ENCODE assay signal across 1 cellular context in genomic region chr5:6220346-6221088, GRCh38.
A peak's percentile ranks its signal among the peaks of the same experiment; 100 is the strongest.
TF ChIP-seq lines count a peak whose summit lies in the region.

No MANE protein-coding gene starts in this region.

TF ChIP-seq in HepG2, 621 proteins besides CTCF, POLR2A, EP300 and RAD21 (continued from another document and continues in another):
- TF ChIP-seq ZNF770 (CRISPR knock-in tag; IDR thresholded peaks at IDR 0.05): peak; percentile 69; the same call in 1 of the 2 replicates
- TF ChIP-seq HMGA1 (CRISPR knock-in tag; conservative IDR thresholded peaks at IDR 0.05): no peak
- TF ChIP-seq ZNF768 (CRISPR knock-in tag; IDR thresholded peaks at IDR 0.05): peak; percentile 58
- TF ChIP-seq ZNF781 (CRISPR knock-in tag; IDR thresholded peaks at IDR 0.05; ENCODE audit: borderline replicate concordance, not compliant biosample characterization): no peak
- TF ChIP-seq, protein P1, sequence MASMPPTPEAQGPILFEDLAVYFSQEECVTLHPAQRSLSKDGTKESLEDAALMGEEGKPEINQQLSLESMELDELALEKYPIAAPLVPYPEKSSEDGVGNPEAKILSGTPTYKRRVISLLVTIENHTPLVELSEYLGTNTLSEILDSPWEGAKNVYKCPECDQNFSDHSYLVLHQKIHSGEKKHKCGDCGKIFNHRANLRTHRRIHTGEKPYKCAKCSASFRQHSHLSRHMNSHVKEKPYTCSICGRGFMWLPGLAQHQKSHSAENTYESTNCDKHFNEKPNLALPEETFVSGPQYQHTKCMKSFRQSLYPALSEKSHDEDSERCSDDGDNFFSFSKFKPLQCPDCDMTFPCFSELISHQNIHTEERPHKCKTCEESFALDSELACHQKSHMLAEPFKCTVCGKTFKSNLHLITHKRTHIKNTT (CRISPR knock-in tag; IDR thresholded peaks at IDR 0.05): no peak
- TF ChIP-seq GLI4 (CRISPR knock-in tag; IDR thresholded peaks at IDR 0.05; ENCODE audit: borderline replicate concordance): no peak
- no peak for TF ChIP-seq NR2F1 (CRISPR knock-in tag; IDR thresholded peaks at IDR 0.05)
- TF ChIP-seq SCMH1 (CRISPR knock-in tag; IDR thresholded peaks at IDR 0.05; ENCODE audit: borderline replicate concordance): no peak
- TF ChIP-seq, protein P2, sequence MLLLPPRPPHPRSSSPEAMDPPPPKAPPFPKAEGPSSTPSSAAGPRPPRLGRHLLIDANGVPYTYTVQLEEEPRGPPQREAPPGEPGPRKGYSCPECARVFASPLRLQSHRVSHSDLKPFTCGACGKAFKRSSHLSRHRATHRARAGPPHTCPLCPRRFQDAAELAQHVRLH (CRISPR knock-in tag; IDR thresholded peaks at IDR 0.05; ENCODE audit: borderline replicate concordance, low read depth): 0 out of 2 replicates have a peak, but pooled peaks have one; percentile 19
- no peak for TF ChIP-seq ZFP1 (CRISPR knock-in tag; IDR thresholded peaks at IDR 0.05)
- no peak for TF ChIP-seq ZNF713 (CRISPR knock-in tag; IDR thresholded peaks at IDR 0.05)
- TF ChIP-seq ARNT2 (CRISPR knock-in tag; IDR thresholded peaks at IDR 0.05; ENCODE audit: low read depth): no peak
- 0 out of 2 replicates have a peak, but pooled peaks have one; percentile 37 for TF ChIP-seq MIER2 (CRISPR knock-in tag; IDR thresholded peaks at IDR 0.05)
- no peak for TF ChIP-seq ZBTB44 (CRISPR knock-in tag; IDR thresholded peaks at IDR 0.05)
- TF ChIP-seq, protein P3, sequence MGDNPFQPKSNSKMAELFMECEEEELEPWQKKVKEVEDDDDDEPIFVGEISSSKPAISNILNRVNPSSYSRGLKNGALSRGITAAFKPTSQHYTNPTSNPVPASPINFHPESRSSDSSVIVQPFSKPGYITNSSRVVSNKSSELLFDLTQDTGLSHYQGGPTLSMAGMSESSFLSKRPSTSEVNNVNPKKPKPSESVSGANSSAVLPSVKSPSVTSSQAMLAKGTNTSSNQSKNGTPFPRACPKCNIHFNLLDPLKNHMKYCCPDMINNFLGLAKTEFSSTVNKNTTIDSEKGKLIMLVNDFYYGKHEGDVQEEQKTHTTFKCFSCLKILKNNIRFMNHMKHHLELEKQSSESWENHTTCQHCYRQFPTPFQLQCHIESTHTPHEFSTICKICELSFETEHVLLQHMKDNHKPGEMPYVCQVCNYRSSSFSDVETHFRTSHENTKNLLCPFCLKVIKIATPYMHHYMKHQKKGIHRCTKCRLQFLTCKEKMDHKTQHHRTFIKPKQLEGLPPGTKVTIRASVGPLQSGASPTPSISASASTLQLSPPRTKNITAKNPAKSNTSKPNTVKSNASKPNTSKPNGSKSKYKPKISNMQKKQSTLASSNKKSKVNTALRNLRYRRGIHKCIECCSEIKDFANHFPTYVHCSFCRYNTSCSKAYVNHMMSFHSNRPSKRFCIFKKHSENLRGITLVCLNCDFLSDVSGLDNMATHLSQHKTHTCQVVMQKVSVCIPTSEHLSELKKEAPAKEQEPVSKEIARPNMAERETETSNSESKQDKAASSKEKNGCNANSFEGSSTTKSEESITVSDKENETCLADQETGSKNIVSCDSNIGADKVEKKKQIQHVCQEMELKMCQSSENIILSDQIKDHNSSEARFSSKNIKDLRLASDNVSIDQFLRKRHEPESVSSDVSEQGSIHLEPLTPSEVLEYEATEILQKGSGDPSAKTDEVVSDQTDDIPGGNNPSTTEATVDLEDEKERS (CRISPR knock-in tag; IDR thresholded peaks at IDR 0.05): 0 out of 2 replicates have a peak, but pooled peaks have one; percentile 39
- TF ChIP-seq HBP1 (CRISPR knock-in tag; IDR thresholded peaks at IDR 0.05; ENCODE audit: low read depth): peak; percentile 43; the same call in 1 of the 2 replicates
- no peak for TF ChIP-seq ZFP36L2 (CRISPR knock-in tag; IDR thresholded peaks at IDR 0.05)
- no peak for TF ChIP-seq MTF2 (CRISPR knock-in tag; IDR thresholded peaks at IDR 0.05; ENCODE audit: borderline replicate concordance)
- no peak for TF ChIP-seq ZNF234 (CRISPR knock-in tag; conservative IDR thresholded peaks at IDR 0.05)
- TF ChIP-seq MYC (CRISPR knock-in tag; IDR thresholded peaks at IDR 0.05; ENCODE audit: borderline replicate concordance): peak; percentile 70; the same call in 1 of the 2 replicates
- TF ChIP-seq, protein P4, sequence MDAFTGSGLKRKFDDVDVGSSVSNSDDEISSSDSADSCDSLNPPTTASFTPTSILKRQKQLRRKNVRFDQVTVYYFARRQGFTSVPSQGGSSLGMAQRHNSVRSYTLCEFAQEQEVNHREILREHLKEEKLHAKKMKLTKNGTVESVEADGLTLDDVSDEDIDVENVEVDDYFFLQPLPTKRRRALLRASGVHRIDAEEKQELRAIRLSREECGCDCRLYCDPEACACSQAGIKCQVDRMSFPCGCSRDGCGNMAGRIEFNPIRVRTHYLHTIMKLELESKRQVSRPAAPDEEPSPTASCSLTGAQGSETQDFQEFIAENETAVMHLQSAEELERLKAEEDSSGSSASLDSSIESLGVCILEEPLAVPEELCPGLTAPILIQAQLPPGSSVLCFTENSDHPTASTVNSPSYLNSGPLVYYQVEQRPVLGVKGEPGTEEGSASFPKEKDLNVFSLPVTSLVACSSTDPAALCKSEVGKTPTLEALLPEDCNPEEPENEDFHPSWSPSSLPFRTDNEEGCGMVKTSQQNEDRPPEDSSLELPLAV (CRISPR knock-in tag; conservative IDR thresholded peaks at IDR 0.05; ENCODE audit: low read depth): no peak
- TF ChIP-seq ZMAT5 (CRISPR knock-in tag; IDR thresholded peaks at IDR 0.05; ENCODE audit: borderline replicate concordance, low read depth): no peak
- TF ChIP-seq ZNF225 (CRISPR knock-in tag; IDR thresholded peaks at IDR 0.05): no peak
- no peak for TF ChIP-seq GATAD1 (CRISPR knock-in tag; IDR thresholded peaks at IDR 0.05)
- 0 out of 2 replicates have a peak, but pooled peaks have one; percentile 24 for TF ChIP-seq ZNF121 (CRISPR knock-in tag; IDR thresholded peaks at IDR 0.05)
- TF ChIP-seq ZFP90 (CRISPR knock-in tag; IDR thresholded peaks at IDR 0.05; ENCODE audit: borderline replicate concordance): 0 out of 2 replicates have a peak, but pooled peaks have one; percentile 46
- no peak for TF ChIP-seq PPARG (CRISPR knock-in tag; conservative IDR thresholded peaks at IDR 0.05)
- TF ChIP-seq KAT8 (CRISPR knock-in tag; IDR thresholded peaks at IDR 0.05): no peak
- no peak for TF ChIP-seq ATF7-NPFF (CRISPR knock-in tag; IDR thresholded peaks at IDR 0.05; ENCODE audit: low read depth)
- TF ChIP-seq, protein P5, sequence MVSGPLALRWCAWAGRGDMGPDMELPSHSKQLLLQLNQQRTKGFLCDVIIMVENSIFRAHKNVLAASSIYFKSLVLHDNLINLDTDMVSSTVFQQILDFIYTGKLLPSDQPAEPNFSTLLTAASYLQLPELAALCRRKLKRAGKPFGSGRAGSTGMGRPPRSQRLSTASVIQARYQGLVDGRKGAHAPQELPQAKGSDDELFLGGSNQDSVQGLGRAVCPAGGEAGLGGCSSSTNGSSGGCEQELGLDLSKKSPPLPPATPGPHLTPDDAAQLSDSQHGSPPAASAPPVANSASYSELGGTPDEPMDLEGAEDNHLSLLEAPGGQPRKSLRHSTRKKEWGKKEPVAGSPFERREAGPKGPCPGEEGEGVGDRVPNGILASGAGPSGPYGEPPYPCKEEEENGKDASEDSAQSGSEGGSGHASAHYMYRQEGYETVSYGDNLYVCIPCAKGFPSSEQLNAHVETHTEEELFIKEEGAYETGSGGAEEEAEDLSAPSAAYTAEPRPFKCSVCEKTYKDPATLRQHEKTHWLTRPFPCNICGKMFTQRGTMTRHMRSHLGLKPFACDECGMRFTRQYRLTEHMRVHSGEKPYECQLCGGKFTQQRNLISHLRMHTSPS (CRISPR knock-in tag; IDR thresholded peaks at IDR 0.05; ENCODE audit: low read depth): peak; percentile 42; the same call in 1 of the 2 replicates
- no peak for TF ChIP-seq ZBTB14 (CRISPR knock-in tag; IDR thresholded peaks at IDR 0.05)
- 0 out of 2 replicates have a peak, but pooled peaks have one; percentile 63 for TF ChIP-seq ZNF564 (CRISPR knock-in tag; IDR thresholded peaks at IDR 0.05)
- no peak for TF ChIP-seq NFE2 (CRISPR knock-in tag; IDR thresholded peaks at IDR 0.05)
- no peak for TF ChIP-seq ZFP36 (IDR thresholded peaks at IDR 0.05; ENCODE audit: borderline replicate concordance, low read depth, low read length, partially characterized antibody)
- no peak for TF ChIP-seq TBP (CRISPR knock-in tag; IDR thresholded peaks at IDR 0.05)
- TF ChIP-seq ETV6 (CRISPR knock-in tag; conservative IDR thresholded peaks at IDR 0.05): no peak
- peak; percentile 63 for TF ChIP-seq PATZ1 (CRISPR knock-in tag; IDR thresholded peaks at IDR 0.05)
- peak; percentile 34 for TF ChIP-seq PTBP1 (IDR thresholded peaks at IDR 0.05; ENCODE audit: low read depth, low read length, poor library complexity, severe bottlenecking)
- TF ChIP-seq ZNF776 (CRISPR knock-in tag; IDR thresholded peaks at IDR 0.05): no peak
- TF ChIP-seq ZSCAN12 (CRISPR knock-in tag; IDR thresholded peaks at IDR 0.05): no peak
- TF ChIP-seq ZNF317 (CRISPR knock-in tag; IDR thresholded peaks at IDR 0.05): 0 out of 2 replicates have a peak, but pooled peaks have one; percentile 21
- no peak for TF ChIP-seq ZNF343 (CRISPR knock-in tag; IDR thresholded peaks at IDR 0.05)
- peak; percentile 56; the same call in 1 of the 2 replicates for TF ChIP-seq ZNF451 (CRISPR knock-in tag; IDR thresholded peaks at IDR 0.05)
- peak; percentile 54; the same call in 1 of the 2 replicates for TF ChIP-seq HNRNPL (IDR thresholded peaks at IDR 0.05; ENCODE audit: low read depth, low read length)
- peak; percentile 71 for TF ChIP-seq SALL1 (CRISPR knock-in tag; IDR thresholded peaks at IDR 0.05)
- no peak for TF ChIP-seq PLSCR1 (CRISPR knock-in tag; IDR thresholded peaks at IDR 0.05; ENCODE audit: borderline replicate concordance)
- no peak for TF ChIP-seq ZNF235 (CRISPR knock-in tag; IDR thresholded peaks at IDR 0.05; ENCODE audit: borderline replicate concordance)
- TF ChIP-seq EZH2 (conservative IDR thresholded peaks at IDR 0.05; ENCODE audit: low read depth, low read length): no peak
